16 cellular contexts compared by ENCODE assay signal in the genomic region with DNA sequence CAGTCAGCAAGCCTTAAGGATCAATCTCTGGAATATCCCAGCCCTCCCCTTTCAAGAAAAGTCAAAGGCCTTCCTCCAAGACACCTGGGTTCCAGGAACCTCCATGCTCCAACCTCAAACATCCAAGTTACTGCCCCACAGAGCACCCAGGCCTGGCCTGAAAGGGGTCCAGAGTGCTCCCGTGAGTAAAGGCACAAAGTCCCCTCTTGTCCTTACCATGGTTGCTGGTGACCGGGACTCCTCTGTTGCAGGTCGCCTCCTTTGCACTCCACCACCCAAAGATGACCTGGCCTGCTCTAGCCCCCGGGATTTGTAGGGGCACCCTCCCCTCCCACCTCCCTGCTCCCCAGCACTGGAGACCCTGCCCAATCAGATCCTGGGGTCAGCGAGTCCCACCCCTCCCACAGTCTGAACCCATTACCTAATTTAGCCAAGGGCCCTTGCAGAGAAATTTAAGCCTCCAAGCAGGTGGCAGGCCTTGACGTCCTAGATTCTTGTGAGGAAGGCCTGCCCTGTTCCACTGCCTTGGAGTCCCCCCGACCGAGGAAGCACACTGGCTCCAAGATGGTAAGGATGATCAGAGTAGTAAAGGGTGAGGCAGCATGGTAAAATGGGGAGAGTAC. TPM values are rescaled to one million over a fixed set of nuclear protein-coding genes. Genes with fewer than 3 reads are reported as not detected.
A peak's percentile ranks its signal among the peaks of the same experiment; 100 is the strongest.
DNase-seq lines count a peak whose midpoint lies in the region; ATAC-seq, FAIRE-seq and TF ChIP-seq lines count a peak whose summit lies in the region.
"Had no signal": no experiment of that assay in that cellular context is flagged by ENCODE, and none has a peak within 500 bp of the region (broad histone marks: within the 10 kb centered on the region; RNA-seq: fewer than 3 reads in every experiment).

Gene TNNC2 (minus strand): TSS at position 283 of the 623 bp plus-strand sequence. CDS start 64 bp downstream, at position 219.

- H3K27me3 Mint-ChIP-seq in stimulated activated naive CD8-positive, alpha-beta T cell treated with anti-CD3 and anti-CD28 coated beads, Interleukin-15, amount 100 ng/mL, for 72 hours: peaks cover 30% of the 10 kb centered on the region

- intact Hi-C loops in pancreas (cut with DNase I): loop anchor here in 1 of 3 donors (10.0 kb wide), 1 partner anchor 138 kb away; no protein-coding TSS in a partner anchor

- H3K9me3 ChIP-seq in subcutaneous abdominal adipose tissue (ENCODE audit: control insufficient read depth in 5 of 5, low read length in 5 of 5): no peaks in the 10 kb centered on the region
- H3K9me3 ChIP-seq in pancreas: no peaks in the 10 kb centered on the region
- H3K9me3 ChIP-seq: BE2C had no signal

- no peak for FAIRE-seq in pancreas (lab: Jason Lieb, UNC)

- DNase-seq in NCI-H524 (lab: John Stamatoyannopoulos, UW): peak; percentile 8 to 64
- DNase-seq in caudate nucleus (lab: John Stamatoyannopoulos, UW): no peak
- peak; percentile 84 for DNase-seq in myocyte (ENCODE audit: low read depth)
- no peak for DNase-seq in HCEC 1CT
- no peak for DNase-seq in cerebellar nuclear complex (lab: John Stamatoyannopoulos, UW)
- DNase-seq in stimulated activated naive CD8-positive, alpha-beta T cell treated with anti-CD3 and anti-CD28 coated beads, Interleukin-15, amount 100 ng/mL, for 72 hours: no peak
- no peak for DNase-seq in pancreas
- DNase-seq: activated CD4-positive, alpha-beta memory T cell treated with anti-CD3 and anti-CD28 coated beads, Interleukin-2, amount 10 ng/mL, durations not matched to agents 7 days and 5 days; BE2C; effector CD8-positive, alpha-beta T cell; KG1; NCI-H1105 had no signal

- H3K4me3 ChIP-seq in subcutaneous abdominal adipose tissue (ENCODE audit: low read depth in 1 of 5, low read length in 5 of 5) (no peak within 1 kb of the TSS), pancreas (no peak within 1 kb of the TSS)

- peaks cover 12 to 23% (median 15%) of the 10 kb centered on the region in 5 donors for H3K27me3 ChIP-seq in subcutaneous abdominal adipose tissue (ENCODE audit: control insufficient read depth in 5 of 5, insufficient read depth in 4 of 5, low read length in 5 of 5)
- peaks cover 0 to 3% (median 1%) of the 10 kb centered on the region in 4 donors for H3K27me3 ChIP-seq in pancreas
- H3K27me3 ChIP-seq: BE2C had no signal

- H3K36me3 ChIP-seq in subcutaneous abdominal adipose tissue (ENCODE audit: control insufficient read depth in 5 of 5, insufficient read depth in 5 of 5, low read length in 5 of 5): no peaks in the 10 kb centered on the region
- H3K36me3 ChIP-seq in pancreas: no peaks in the 10 kb centered on the region
- H3K36me3 ChIP-seq: BE2C had no signal

- peak within 1 kb of the TSS in 4 of 5 donors; percentile 2 to 59 (median 26) for H3K9ac ChIP-seq in subcutaneous abdominal adipose tissue (ENCODE audit: low read length in 5 of 5)

- no peaks in the 10 kb centered on the region for H3K9me3 Mint-ChIP-seq in stimulated activated naive CD8-positive, alpha-beta T cell treated with anti-CD3 and anti-CD28 coated beads, Interleukin-15, amount 100 ng/mL, for 72 hours
- H3K9me3 Mint-ChIP-seq: activated CD4-positive, alpha-beta memory T cell treated with anti-CD3 and anti-CD28 coated beads, Interleukin-2, amount 10 ng/mL, durations not matched to agents 7 days and 5 days; stimulated activated naive CD8-positive, alpha-beta T cell treated with anti-CD3 and anti-CD28 coated beads, Interleukin-15, Interleukin-2, amounts not matched to agents 100 ng/mL and 50 ng/mL, for 24 hours had no signal

- ATAC-seq in stimulated activated naive CD8-positive, alpha-beta T cell treated with anti-CD3 and anti-CD28 coated beads, Interleukin-15, amount 100 ng/mL, for 72 hours: no peak
- no peak for ATAC-seq in pancreas

- H3K4me1 Mint-ChIP-seq in stimulated activated naive CD8-positive, alpha-beta T cell treated with anti-CD3 and anti-CD28 coated beads, Interleukin-15, amount 100 ng/mL, for 72 hours: peaks cover 23% of the 10 kb centered on the region

- no peak for TF ChIP-seq CTCF in pancreas (IDR thresholded peaks at IDR 0.05)

- H3K4me1 ChIP-seq in subcutaneous abdominal adipose tissue (ENCODE audit: control insufficient read depth in 5 of 5, insufficient read depth in 5 of 5, low read length in 5 of 5) (peaks cover 4 to 50% (median 44%) of the 10 kb centered on the region in 5 donors), pancreas (peaks cover 0 to 4% (median 0%) of the 10 kb centered on the region in 3 donors)
- H3K4me1 ChIP-seq: BE2C had no signal

- H3K4me3 Mint-ChIP-seq in stimulated activated naive CD8-positive, alpha-beta T cell treated with anti-CD3 and anti-CD28 coated beads, Interleukin-15, amount 100 ng/mL, for 72 hours: no peak within 1 kb of the TSS
- H3K4me3 Mint-ChIP-seq: activated CD4-positive, alpha-beta memory T cell treated with anti-CD3 and anti-CD28 coated beads, Interleukin-2, amount 10 ng/mL, durations not matched to agents 7 days and 5 days; stimulated activated naive CD8-positive, alpha-beta T cell treated with anti-CD3 and anti-CD28 coated beads, Interleukin-15, Interleukin-2, amounts not matched to agents 100 ng/mL and 50 ng/mL, for 24 hours had no signal

- WGBS in pancreas, 2 donors: 71 to 82% methylated on average over 7 to 8 of the region's 8 CpGs

- H3K27ac ChIP-seq in caudate nucleus (ENCODE audit: low read depth, low read length) (peak within 1 kb of the TSS; percentile 30), subcutaneous abdominal adipose tissue (ENCODE audit: low read depth, low read length) (peak within 1 kb of the TSS; percentile 97), pancreas (no peak within 1 kb of the TSS)

- no peak within 1 kb of the TSS for H3K27ac Mint-ChIP-seq in stimulated activated naive CD8-positive, alpha-beta T cell treated with anti-CD3 and anti-CD28 coated beads, Interleukin-15, amount 100 ng/mL, for 72 hours
- H3K27ac Mint-ChIP-seq: activated CD4-positive, alpha-beta memory T cell treated with anti-CD3 and anti-CD28 coated beads, Interleukin-2, amount 10 ng/mL, durations not matched to agents 7 days and 5 days; stimulated activated naive CD8-positive, alpha-beta T cell treated with anti-CD3 and anti-CD28 coated beads, Interleukin-15, Interleukin-2, amounts not matched to agents 100 ng/mL and 50 ng/mL, for 24 hours had no signal

RNA-seq across cellular contexts. Expression of gene TNNC2, which starts in this region (rescaled TPM):
- total RNA-seq in myocyte (678 and 849 TPM in 2 replicates), pancreas (not detected)
- 383 TPM for polyA plus RNA-seq in myocyte (2012)
- 1 to 10 TPM; 1.2 to 4.0 TPM for polyA plus RNA-seq in pancreas
- total RNA-seq: activated CD4-positive, alpha-beta memory T cell treated with anti-CD3 and anti-CD28 coated beads, Interleukin-2, amount 10 ng/mL, durations not matched to agents 7 days and 5 days; H4; renal cortical epithelial cell had no signal

Comparison
In these comparisons a context has a peak if more than half of its experiments do, and no peak if none do; other contexts are left out.
1. RNA of gene TNNC2 (total RNA-seq): 678 to 849 TPM in myocyte; not detected in pancreas; every median in the first group is over 100 times any median in the second.
2. DNase-seq: peak in NCI-H524 (2 of 2) and myocyte (single experiment); none in caudate nucleus (0 of 61), HCEC 1CT (single experiment), cerebellar nuclear complex (0 of 2), stimulated activated naive CD8-positive, alpha-beta T cell treated with anti-CD3 and anti-CD28 coated beads, Interleukin-15, amount 100 ng/mL, for 72 hours (0 of 2) and pancreas (0 of 6).
3. H3K27ac ChIP-seq: peak in caudate nucleus (single experiment) and subcutaneous abdominal adipose tissue (single experiment); none in pancreas (0 of 4).